17 cellular contexts compared by ENCODE assay signal in genomic region chr22:32720924-32721323, GRCh38.
DNase-seq lines count a peak whose midpoint lies in the region; ATAC-seq, FAIRE-seq and TF ChIP-seq lines count a peak whose summit lies in the region.
"Had no signal": no experiment of that assay in that cellular context is flagged by ENCODE, and none has a peak within 500 bp of the region (broad histone marks: within the 10 kb centered on the region; RNA-seq: fewer than 3 reads in every experiment).

No MANE protein-coding gene starts in this region.

- DNase-seq in activated naive CD4-positive, alpha-beta T cell treated with anti-CD3 and anti-CD28 coated beads, Interleukin-2, amount 10 ng/mL, durations not matched to agents 7 days and 5 days = no peak
- DNase-seq in astrocyte of the hippocampus (ENCODE audit: low read depth, low spot score) (peak; percentile 72), keratinocyte (ENCODE audit: low read depth, low spot score) (no peak), type B pancreatic cell (ENCODE audit: extremely low spot score, unreplicated experiment) (no peak), NCI-H146 treated with DMSO at 0.1 percent for 48 hours (lab: John Stamatoyannopoulos, UW; ENCODE audit: unreplicated experiment) (no peak), NCI-H2171 (lab: John Stamatoyannopoulos, UW) (no peak)
- DNase-seq: ACHN; activated CD4-positive, alpha-beta T cell treated with anti-CD3 and anti-CD28 coated beads for 4 hours; activated T-cell treated with anti-CD3 and anti-CD28 coated beads, Interleukin-2, amount 50 U/mL, for 4 hours; endodermal cell; HCEC 1CT; NCI-H2081; stimulated activated naive CD4-positive, alpha-beta T cell treated with Interleukin-2 at 50 U/mL for 16 hours; T-helper 9 cell had no signal

- peak; percentile 17 for FAIRE-seq in keratinocyte (lab: Jason Lieb, UNC)

- no peak for ATAC-seq in GM21526 (IDR thresholded peaks at IDR 0.05; ENCODE audit: low FRiP score, unreplicated experiment)
- ATAC-seq: activated T-cell treated with anti-CD3 and anti-CD28 coated beads, Interleukin-2, amount 50 U/mL, for 4 hours had no signal

- H3K27ac ChIP-seq in keratinocyte (ENCODE audit: control insufficient read depth, insufficient read depth, low read length) = no peak overlapping the region
- H3K27ac ChIP-seq: ascending aorta had no signal

- no peaks in the 10 kb centered on the region for H3K9me3 Mint-ChIP-seq in activated naive CD4-positive, alpha-beta T cell treated with anti-CD3 and anti-CD28 coated beads, Interleukin-2, amount 50 U/mL, for 24 hours
- H3K9me3 Mint-ChIP-seq in activated naive CD4-positive, alpha-beta T cell treated with anti-CD3 and anti-CD28 coated beads, Interleukin-2, amount 10 ng/mL, durations not matched to agents 7 days and 5 days = no peaks in the 10 kb centered on the region
- H3K9me3 Mint-ChIP-seq in type B pancreatic cell = peaks cover 19% of the 10 kb centered on the region
- H3K9me3 Mint-ChIP-seq: activated T-cell treated with anti-CD3 and anti-CD28 coated beads, Interleukin-2, amount 50 U/mL, for 4 hours had no signal

- CTCF ChIA-PET in activated naive CD4-positive, alpha-beta T cell treated with anti-CD3 and anti-CD28 coated beads, Interleukin-2, amount 10 ng/mL, durations not matched to agents 7 days and 5 days (lab: Charles Lee) = no interaction called here

- no peaks in the 10 kb centered on the region for H4K20me1 ChIP-seq in keratinocyte (ENCODE audit: control insufficient read depth, extremely low read depth, insufficient read depth, low read length)

- TF ChIP-seq CTCF in keratinocyte (optimal IDR thresholded peaks at IDR 0.05 in 1 of 3, IDR thresholded peaks at IDR 0.05 in 1 of 3, conservative IDR thresholded peaks at IDR 0.05 in 1 of 3; ENCODE audit: extremely low read depth in 1 of 3, insufficient read depth in 2 of 3, low read length in 3 of 3) = no peak
- no peak for TF ChIP-seq CTCF in type B pancreatic cell (conservative IDR thresholded peaks at IDR 0.05)

- H3K4me3 Mint-ChIP-seq in activated naive CD4-positive, alpha-beta T cell treated with anti-CD3 and anti-CD28 coated beads, Interleukin-2, amount 50 U/mL, for 24 hours = no peak overlapping the region
- no peak overlapping the region for H3K4me3 Mint-ChIP-seq in activated naive CD4-positive, alpha-beta T cell treated with anti-CD3 and anti-CD28 coated beads, Interleukin-2, amount 10 ng/mL, durations not matched to agents 7 days and 5 days
- H3K4me3 Mint-ChIP-seq in type B pancreatic cell = peak overlapping the region; percentile 51
- H3K4me3 Mint-ChIP-seq: activated T-cell treated with anti-CD3 and anti-CD28 coated beads, Interleukin-2, amount 50 U/mL, for 4 hours; endodermal cell had no signal

- no peaks in the 10 kb centered on the region for H3K9me3 ChIP-seq in keratinocyte (ENCODE audit: control insufficient read depth, low read depth, low read length)
- H3K9me3 ChIP-seq: ascending aorta had no signal

- dilution Hi-C loops in keratinocyte (cut with MboI; ENCODE audit: extremely low pct_ligation_motif_present, low sequenced_read_pairs) = no loop called here

- H2AFZ ChIP-seq in keratinocyte (ENCODE audit: control insufficient read depth, low read length) = peak overlapping the region; percentile 28

- no peaks in the 10 kb centered on the region for H3K27me3 ChIP-seq in keratinocyte (ENCODE audit: control insufficient read depth, extremely low read depth, insufficient read depth, low read length)
- H3K27me3 ChIP-seq: ascending aorta had no signal

- no peak overlapping the region for H3K9ac ChIP-seq in keratinocyte (ENCODE audit: control insufficient read depth, extremely low read depth, insufficient read depth, low read length)

- no peaks in the 10 kb centered on the region for H3K79me2 ChIP-seq in keratinocyte (ENCODE audit: control insufficient read depth, insufficient read depth, low read length)

- no peaks in the 10 kb centered on the region for H3K36me3 ChIP-seq in keratinocyte (ENCODE audit: control insufficient read depth in 2 of 2, extremely low read depth in 1 of 2, insufficient read depth in 2 of 2, low read length in 2 of 2)
- H3K36me3 ChIP-seq: ascending aorta had no signal

- H3K9me1 ChIP-seq in keratinocyte (ENCODE audit: control insufficient read depth, extremely low read depth, insufficient read depth, low read length) = no peaks in the 10 kb centered on the region

- no peak overlapping the region for H3K4me2 ChIP-seq in keratinocyte (ENCODE audit: control insufficient read depth, extremely low read depth, insufficient read depth, low read depth, low read length)

- peaks cover 40% of the 10 kb centered on the region for H3K4me1 Mint-ChIP-seq in activated naive CD4-positive, alpha-beta T cell treated with anti-CD3 and anti-CD28 coated beads, Interleukin-2, amount 50 U/mL, for 24 hours
- peaks cover 37% of the 10 kb centered on the region for H3K4me1 Mint-ChIP-seq in activated naive CD4-positive, alpha-beta T cell treated with anti-CD3 and anti-CD28 coated beads, Interleukin-2, amount 10 ng/mL, durations not matched to agents 7 days and 5 days
- H3K4me1 Mint-ChIP-seq in type B pancreatic cell (ENCODE audit: unreplicated experiment) = peaks cover 28% of the 10 kb centered on the region

- H3K27ac Mint-ChIP-seq in activated naive CD4-positive, alpha-beta T cell treated with anti-CD3 and anti-CD28 coated beads, Interleukin-2, amount 50 U/mL, for 24 hours = peak overlapping the region; percentile 8
- no peak overlapping the region for H3K27ac Mint-ChIP-seq in activated naive CD4-positive, alpha-beta T cell treated with anti-CD3 and anti-CD28 coated beads, Interleukin-2, amount 10 ng/mL, durations not matched to agents 7 days and 5 days
- H3K27ac Mint-ChIP-seq in type B pancreatic cell = peak overlapping the region; percentile 13
- H3K27ac Mint-ChIP-seq: endodermal cell had no signal

- no peak overlapping the region for H3K4me3 ChIP-seq in keratinocyte (ENCODE audit: control insufficient read depth in 2 of 3, extremely low read depth in 1 of 3, insufficient read depth in 2 of 3, low read depth in 1 of 3, low read length in 3 of 3)
- H3K4me3 ChIP-seq: ascending aorta had no signal

- H3K27me3 Mint-ChIP-seq in activated naive CD4-positive, alpha-beta T cell treated with anti-CD3 and anti-CD28 coated beads, Interleukin-2, amount 50 U/mL, for 24 hours = no peaks in the 10 kb centered on the region
- H3K27me3 Mint-ChIP-seq in activated naive CD4-positive, alpha-beta T cell treated with anti-CD3 and anti-CD28 coated beads, Interleukin-2, amount 10 ng/mL, durations not matched to agents 7 days and 5 days = peaks cover 28% of the 10 kb centered on the region
- H3K27me3 Mint-ChIP-seq in type B pancreatic cell = no peaks in the 10 kb centered on the region

- H3K36me3 Mint-ChIP-seq in activated naive CD4-positive, alpha-beta T cell treated with anti-CD3 and anti-CD28 coated beads, Interleukin-2, amount 50 U/mL, for 24 hours = no peaks in the 10 kb centered on the region
- H3K36me3 Mint-ChIP-seq in activated naive CD4-positive, alpha-beta T cell treated with anti-CD3 and anti-CD28 coated beads, Interleukin-2, amount 10 ng/mL, durations not matched to agents 7 days and 5 days = peaks cover 3% of the 10 kb centered on the region
- no peaks in the 10 kb centered on the region for H3K36me3 Mint-ChIP-seq in type B pancreatic cell

- H3K4me1 ChIP-seq in keratinocyte (ENCODE audit: control insufficient read depth, extremely low read depth, insufficient read depth, low read length) = peaks cover 37% of the 10 kb centered on the region
